Comparison of ENCODE assay signal across 6 cellular contexts in the genomic region with DNA sequence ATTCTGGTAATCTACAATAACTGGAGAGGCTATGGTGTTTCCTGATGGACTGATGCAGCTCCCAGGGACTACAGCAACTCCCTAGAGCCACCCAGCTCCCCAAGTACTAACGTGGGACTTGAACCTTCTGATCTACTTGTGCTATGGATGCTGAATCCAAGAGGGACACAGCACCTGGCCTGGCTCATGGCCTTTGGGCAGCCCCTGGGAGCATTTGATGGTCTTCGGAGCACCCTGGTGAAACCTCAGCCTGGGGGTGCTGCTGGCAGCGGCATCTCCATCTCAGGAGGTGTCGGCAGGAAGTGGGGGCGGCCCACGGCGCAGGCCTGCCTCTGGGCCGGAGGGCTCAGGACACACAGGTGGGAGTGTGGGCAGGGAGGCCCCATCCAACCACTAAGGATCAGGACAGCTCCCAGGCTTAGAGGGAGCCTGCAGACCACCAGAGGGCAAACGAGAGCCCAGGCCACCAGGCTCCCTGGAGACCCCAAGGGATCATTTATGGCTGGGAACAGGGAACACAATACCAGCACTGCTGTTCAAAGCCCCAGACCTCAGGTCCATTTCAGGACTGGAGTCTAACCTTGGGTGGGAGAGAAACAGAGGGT. TPM values are rescaled to one million over a fixed set of nuclear protein-coding genes. Genes with fewer than 3 reads are reported as not detected.
A peak's percentile ranks its signal among the peaks of the same experiment; 100 is the strongest.
DNase-seq lines count a peak whose midpoint lies in the region; ATAC-seq, FAIRE-seq and TF ChIP-seq lines count a peak whose summit lies in the region.

No MANE protein-coding gene starts in this region.

- peak; percentile 16 for TF ChIP-seq POLR2A in GM19099 (IDR thresholded peaks at IDR 0.05; ENCODE audit: extremely low read depth, insufficient read length, low read depth)
- TF ChIP-seq POLR2A in lower leg skin (IDR thresholded peaks at IDR 0.05) = no peak

- peak overlapping the region; percentile 87 for H3K27ac ChIP-seq in astrocyte (ENCODE audit: low read depth, low read length)

- no peaks in the 10 kb centered on the region for H3K9me3 ChIP-seq in astrocyte (ENCODE audit: insufficient read depth, low read depth, low read length)

- peaks cover 83% of the 10 kb centered on the region for H4K20me1 ChIP-seq in astrocyte (ENCODE audit: insufficient read depth, low read length)

- H3K27ac Mint-ChIP-seq in astrocyte (ENCODE audit: unreplicated experiment) (peak overlapping the region; percentile 47), neural crest cell (ENCODE audit: unreplicated experiment) (peak overlapping the region; percentile 62)

- peaks cover 50% of the 10 kb centered on the region for H3K4me1 Mint-ChIP-seq in astrocyte (ENCODE audit: low read depth, unreplicated experiment)
- peaks cover 42% of the 10 kb centered on the region for H3K4me1 Mint-ChIP-seq in neural crest cell

- H3K4me1 ChIP-seq in astrocyte (ENCODE audit: insufficient read depth, low read length) = peaks cover 64% of the 10 kb centered on the region

- peak; percentile 6 for TF ChIP-seq CTCF in astrocyte (IDR thresholded peaks at IDR 0.05; ENCODE audit: insufficient read depth, low read depth, low read length)
- peak; percentile 51 for TF ChIP-seq CTCF in neural crest cell (conservative IDR thresholded peaks at IDR 0.05)
- no peak for TF ChIP-seq CTCF in lower leg skin (IDR thresholded peaks at IDR 0.05)
- no peak for TF ChIP-seq CTCF in omental fat pad (IDR thresholded peaks at IDR 0.05)

- H3K36me3 Mint-ChIP-seq in astrocyte (ENCODE audit: low read depth, unreplicated experiment) (peaks cover 15% of the 10 kb centered on the region), neural crest cell (ENCODE audit: low read depth) (no peaks in the 10 kb centered on the region)

- peak overlapping the region; percentile 79 for H3K4me2 ChIP-seq in astrocyte (ENCODE audit: low read length)

- H3K4me3 ChIP-seq in astrocyte (ENCODE audit: insufficient read depth, low read depth, low read length) (no peak overlapping the region), lower leg skin (ENCODE audit: low read depth, poor library complexity, severe bottlenecking) (no peak overlapping the region)

- H3K9me3 Mint-ChIP-seq in astrocyte (ENCODE audit: unreplicated experiment) = peaks cover 2% of the 10 kb centered on the region
- H3K9me3 Mint-ChIP-seq in neural crest cell = no peaks in the 10 kb centered on the region

- no peaks in the 10 kb centered on the region for H3K27me3 ChIP-seq in astrocyte (ENCODE audit: insufficient read depth, low read length)

- ATAC-seq in omental fat pad (ENCODE audit: low FRiP score) (no peak), GM21515 (IDR thresholded peaks at IDR 0.05; ENCODE audit: unreplicated experiment) (no peak)

- peaks cover 15% of the 10 kb centered on the region for H3K36me3 ChIP-seq in astrocyte (ENCODE audit: insufficient read depth, low read length)

- no peak overlapping the region for H2AFZ ChIP-seq in astrocyte (ENCODE audit: low read depth, low read length)

- DNase-seq in astrocyte (ENCODE audit: low read depth) (no peak), neural crest cell (ENCODE audit: low read depth, low spot score) (peak; percentile 45), lower leg skin (ENCODE audit: low spot score in 2 of 2) (no peak), omental fat pad (ENCODE audit: low spot score) (no peak)

- peaks cover 83% of the 10 kb centered on the region for H3K79me2 ChIP-seq in astrocyte (ENCODE audit: insufficient read depth, low read length)

- 82 to 85% methylated on average over 8 to 9 of the region's 9 CpGs for WGBS in lower leg skin, 2 donors

- intact Hi-C loops in lower leg skin (cut with DNase I; ENCODE audit: low total_unique reads) = no loop called here

- H3K9ac ChIP-seq in astrocyte (ENCODE audit: low read length) = peak overlapping the region; percentile 65

- H3K4me3 Mint-ChIP-seq in astrocyte (ENCODE audit: unreplicated experiment) (peak overlapping the region; percentile 34), neural crest cell (peak overlapping the region; percentile 27)

- H3K27me3 Mint-ChIP-seq in astrocyte (ENCODE audit: low read depth, unreplicated experiment) = no peaks in the 10 kb centered on the region
- H3K27me3 Mint-ChIP-seq in neural crest cell (ENCODE audit: low read depth) = no peaks in the 10 kb centered on the region

- no peak for FAIRE-seq in astrocyte (lab: Jason Lieb, UNC)

RNA-seq across cellular contexts. Expression of gene EHD1, which starts 8.7 kb away (rescaled TPM):
- 182 and 201 TPM in 2 replicates for total RNA-seq in astrocyte
- total RNA-seq in neural crest cell = 74.2 and 77.2 TPM in 2 replicates
- 10 to 100 TPM; 81.0 to 98.9 (median 90.5) TPM for total RNA-seq in lower leg skin
- 100 to 1,000 TPM in 2 of 4 donors, 10 to 100 TPM in 2; 66.4 to 226 (median 94.8) TPM for total RNA-seq in omental fat pad

RNA-seq across cellular contexts. Expression of gene CDC42BPG, which starts 25.2 kb away (rescaled TPM):
- total RNA-seq in astrocyte = 2.0 and 4.6 TPM in 2 replicates
- total RNA-seq in neural crest cell = 3.0 and 3.5 TPM in 2 replicates
- 10 to 100 TPM; 40.3 to 81.3 (median 50.1) TPM for total RNA-seq in lower leg skin
- total RNA-seq in omental fat pad = under 1 TPM; 0.19 to 0.48 (median 0.42) TPM

RNA-seq across cellular contexts. Expression of gene ATG2A, which starts 47.3 kb away (rescaled TPM):
- total RNA-seq in astrocyte = 21.4 and 21.8 TPM in 2 replicates
- total RNA-seq in neural crest cell = 24.1 and 24.8 TPM in 2 replicates
- 100 to 1,000 TPM in 1 of 4 donors, 10 to 100 TPM in 3; 73.8 to 118 (median 91.2) TPM for total RNA-seq in lower leg skin
- 10 to 100 TPM; 20.3 to 34.8 (median 22.2) TPM for total RNA-seq in omental fat pad

RNA-seq across cellular contexts. Expression of gene PPP2R5B, which starts 54.8 kb away (rescaled TPM):
- total RNA-seq in astrocyte = 22.5 and 24.1 TPM in 2 replicates
- 13.4 and 16.5 TPM in 2 replicates for total RNA-seq in neural crest cell
- 10 to 100 TPM; 21.8 to 43.6 (median 34.0) TPM for total RNA-seq in lower leg skin
- 10 to 100 TPM in 3 of 4 donors, 1 to 10 TPM in 1; 7.8 to 20.3 (median 12.4) TPM for total RNA-seq in omental fat pad

RNA-seq across cellular contexts. Expression of gene MEN1, which starts 59.3 kb away (rescaled TPM):
- total RNA-seq in astrocyte (26.0 and 27.5 TPM in 2 replicates), neural crest cell (54.8 and 57.9 TPM in 2 replicates), lower leg skin (10 to 100 TPM; 20.5 to 42.7 (median 32.2) TPM), omental fat pad (10 to 100 TPM in 3 of 4 donors, 1 to 10 TPM in 1; 7.3 to 20.2 (median 12.2) TPM)

Comparison
In these comparisons a context has a peak if more than half of its experiments do, and no peak if none do; other contexts are left out.
1. CTCF ChIP-seq: peak in astrocyte (single experiment) and neural crest cell (single experiment); none in lower leg skin (0 of 3) and omental fat pad (0 of 3).